ENCODE assay signal across 12 cellular contexts in genomic region chr10:34049887-34050286, GRCh38.
A peak's percentile ranks its signal among the peaks of the same experiment; 100 is the strongest.
DNase-seq lines count a peak whose midpoint lies in the region; ATAC-seq, FAIRE-seq and TF ChIP-seq lines count a peak whose summit lies in the region.
"Had no signal": no experiment of that assay in that cellular context is flagged by ENCODE, and none has a peak within 500 bp of the region (broad histone marks: within the 10 kb centered on the region; RNA-seq: fewer than 3 reads in every experiment).

No MANE protein-coding gene starts in this region.

- POLR2A ChIA-PET in A673 (lab: Charles Lee; ENCODE audit: low non-redundant PET) (no interaction called here), HEK293 (lab: Yijun Ruan, JAX) (no interaction called here)
- POLR2A ChIA-PET in naive thymus-derived CD4-positive, alpha-beta T cell (lab: Charles Lee), result no interaction called here

- no peaks in the 10 kb centered on the region for H3K36me3 ChIP-seq in A673 (ENCODE audit: insufficient read depth, low read length, poor library complexity, severe bottlenecking)
- H3K36me3 ChIP-seq in HEK293 (ENCODE audit: control insufficient read depth in 2 of 2, insufficient read depth in 1 of 2, low read length in 2 of 2), result no peaks in the 10 kb centered on the region
- H3K36me3 ChIP-seq in bronchial epithelial cell (ENCODE audit: control insufficient read depth, insufficient read depth, low read length), result no peaks in the 10 kb centered on the region
- no peaks in the 10 kb centered on the region for H3K36me3 ChIP-seq in naive thymus-derived CD4-positive, alpha-beta T cell (ENCODE audit: control insufficient read depth in 2 of 3, insufficient read depth in 3 of 3, low read length in 3 of 3)
- H3K36me3 ChIP-seq: neutrophil had no signal

- no peaks in the 10 kb centered on the region for H3K27me3 ChIP-seq in A673 (replicated peaks; ENCODE audit: insufficient read depth, low read depth, low read length, poor library complexity)
- H3K27me3 ChIP-seq in bronchial epithelial cell (ENCODE audit: control insufficient read depth, insufficient read depth, low read length), result no peaks in the 10 kb centered on the region
- H3K27me3 ChIP-seq in naive thymus-derived CD4-positive, alpha-beta T cell (ENCODE audit: control insufficient read depth in 2 of 2, insufficient read depth in 2 of 2, low read length in 2 of 2), result no peaks in the 10 kb centered on the region
- H3K27me3 ChIP-seq: neutrophil had no signal

- no peak overlapping the region for H3K4me3 Mint-ChIP-seq in naive thymus-derived CD4-positive, alpha-beta T cell
- H3K4me3 Mint-ChIP-seq: activated naive CD8-positive, alpha-beta T cell; CD8-positive, alpha-beta T cell had no signal

- peaks cover 0 to 8% (median 0%) of the 10 kb centered on the region in 5 donors for H3K27me3 Mint-ChIP-seq in naive thymus-derived CD4-positive, alpha-beta T cell
- H3K27me3 Mint-ChIP-seq: activated naive CD8-positive, alpha-beta T cell had no signal

- no peak overlapping the region for H3K27ac Mint-ChIP-seq in naive thymus-derived CD4-positive, alpha-beta T cell
- H3K27ac Mint-ChIP-seq: activated naive CD8-positive, alpha-beta T cell; CD8-positive, alpha-beta T cell had no signal

- no peak overlapping the region for H3K4me3 ChIP-seq in A673 (ENCODE audit: low read depth, low read length, poor library complexity, severe bottlenecking)
- no peak overlapping the region for H3K4me3 ChIP-seq in HEK293 (ENCODE audit: low read depth, low read length)
- no peak overlapping the region for H3K4me3 ChIP-seq in bronchial epithelial cell (ENCODE audit: low read depth, low read length)
- H3K4me3 ChIP-seq in naive thymus-derived CD4-positive, alpha-beta T cell (ENCODE audit: low read length), result no peak overlapping the region

- H3K4me1 ChIP-seq in A673 (ENCODE audit: insufficient read depth, low read length, poor library complexity, severe bottlenecking) (no peaks in the 10 kb centered on the region), HEK293 (ENCODE audit: control insufficient read depth, insufficient read depth, low read length) (no peaks in the 10 kb centered on the region)
- no peaks in the 10 kb centered on the region for H3K4me1 ChIP-seq in naive thymus-derived CD4-positive, alpha-beta T cell (ENCODE audit: control insufficient read depth in 2 of 2, insufficient read depth in 2 of 2, low read length in 2 of 2)

- no peak overlapping the region for H3K27ac ChIP-seq in A673 (ENCODE audit: low read depth, low read length, poor library complexity, severe bottlenecking)
- no peak overlapping the region for H3K27ac ChIP-seq in HEK293 (ENCODE audit: extremely low read depth, low read depth, low read length)
- H3K27ac ChIP-seq in naive thymus-derived CD4-positive, alpha-beta T cell (ENCODE audit: low read depth, low read length), result no peak overlapping the region
- H3K27ac ChIP-seq: neutrophil had no signal

- no peaks in the 10 kb centered on the region for H3K4me1 Mint-ChIP-seq in naive thymus-derived CD4-positive, alpha-beta T cell

- H3K9me3 Mint-ChIP-seq in naive thymus-derived CD4-positive, alpha-beta T cell, result peaks cover 0 to 13% (median 1%) of the 10 kb centered on the region in 11 donors
- H3K9me3 Mint-ChIP-seq: CD8-positive, alpha-beta T cell had no signal

- no TSS peak for BruUV-seq in A673 (replicated peaks; lab: Mats Ljungman, UMichigan)

- CTCF ChIA-PET in A673 (lab: Charles Lee), result no interaction called here
- CTCF ChIA-PET in HEK293 (lab: Yijun Ruan, JAX), result interaction anchor here (0.8 kb wide), 1 partner anchor 588 kb away, joined by 3 read pairs; no protein-coding TSS in a partner anchor
- CTCF ChIA-PET in naive thymus-derived CD4-positive, alpha-beta T cell (lab: Charles Lee), result no interaction called here

- no peak for TF ChIP-seq CTCF in A673 (conservative IDR thresholded peaks at IDR 0.05; ENCODE audit: low read depth, low read length)
- no peak for TF ChIP-seq CTCF in HEK293 (tag by site-specific recombination; IDR thresholded peaks at IDR 0.05)
- no peak for TF ChIP-seq CTCF in bronchial epithelial cell (IDR thresholded peaks at IDR 0.05; ENCODE audit: insufficient read depth, low read length, severe bottlenecking)

- no peak for ATAC-seq in HG03025 (IDR thresholded peaks at IDR 0.05; ENCODE audit: low FRiP score, unreplicated experiment)
- ATAC-seq in naive thymus-derived CD4-positive, alpha-beta T cell, result no peak
- ATAC-seq in HG03521 (IDR thresholded peaks at IDR 0.05; ENCODE audit: unreplicated experiment), result no peak
- ATAC-seq: CD8-positive, alpha-beta T cell had no signal

- no peaks in the 10 kb centered on the region for H3K9me3 ChIP-seq in A673 (ENCODE audit: low read depth, low read length, poor library complexity, severe bottlenecking)
- no peaks in the 10 kb centered on the region for H3K9me3 ChIP-seq in HEK293 (ENCODE audit: control insufficient read depth, insufficient read depth, low read depth, low read length)
- H3K9me3 ChIP-seq in naive thymus-derived CD4-positive, alpha-beta T cell (ENCODE audit: control insufficient read depth in 2 of 3, low read length in 3 of 3), result no peaks in the 10 kb centered on the region
- H3K9me3 ChIP-seq: neutrophil had no signal

- no peaks in the 10 kb centered on the region for H3K36me3 Mint-ChIP-seq in naive thymus-derived CD4-positive, alpha-beta T cell
- H3K36me3 Mint-ChIP-seq: activated naive CD8-positive, alpha-beta T cell; CD8-positive, alpha-beta T cell had no signal

- FAIRE-seq in bronchial epithelial cell (lab: Jason Lieb, UNC), result peak; percentile 98

- intact Hi-C loops in A673 (cut with micrococcal nuclease; ENCODE audit: unreplicated experiment), result no loop called here
- intact Hi-C loops in naive thymus-derived CD4-positive, alpha-beta T cell (cut with micrococcal nuclease), result no loop called here

- peak; percentile 13 for DNase-seq in A673 (ENCODE audit: low spot score)
- peak; percentile 79 for DNase-seq in bronchial epithelial cell (ENCODE audit: low read depth)
- peak; percentile 67 for DNase-seq in non-pigmented ciliary epithelial cell (ENCODE audit: low read depth)
- DNase-seq in UCSD-AML1 (lab: John Stamatoyannopoulos, UW; ENCODE audit: unreplicated experiment), result no peak
- DNase-seq in naive thymus-derived CD4-positive, alpha-beta T cell, result no peak
- DNase-seq: CD8-positive, alpha-beta T cell; NCI-H1105 treated with DMSO at 0.1 percent for 48 hours had no signal

TF ChIP-seq in HEK293, 187 proteins besides CTCF, POLR2A, EP300 and RAD21:
- TF ChIP-seq ZNF626 (tag by site-specific recombination; IDR thresholded peaks at IDR 0.05) (no peak), ZBTB17 (tag by site-specific recombination; IDR thresholded peaks at IDR 0.05) (peak; percentile 39; the same call in 1 of the 2 replicates), ZNF391 (tag by site-specific recombination; IDR thresholded peaks at IDR 0.05; ENCODE audit: borderline replicate concordance, low read depth) (no peak), EGR2 (tag by site-specific recombination; IDR thresholded peaks at IDR 0.05; ENCODE audit: low read depth) (peak; percentile 77), ZFHX2 (tag by site-specific recombination; conservative IDR thresholded peaks at IDR 0.05) (peak; percentile 92)
TF ChIP-seq in HEK293: peak in this region for 3.

Comparison
In these comparisons a context has a peak if more than half of its experiments do, and no peak if none do; other contexts are left out.
1. DNase-seq: peak in A673 (single experiment), bronchial epithelial cell (single experiment) and non-pigmented ciliary epithelial cell (single experiment); none in UCSD-AML1 (single experiment) and naive thymus-derived CD4-positive, alpha-beta T cell (0 of 9).